In the genomic region with DNA sequence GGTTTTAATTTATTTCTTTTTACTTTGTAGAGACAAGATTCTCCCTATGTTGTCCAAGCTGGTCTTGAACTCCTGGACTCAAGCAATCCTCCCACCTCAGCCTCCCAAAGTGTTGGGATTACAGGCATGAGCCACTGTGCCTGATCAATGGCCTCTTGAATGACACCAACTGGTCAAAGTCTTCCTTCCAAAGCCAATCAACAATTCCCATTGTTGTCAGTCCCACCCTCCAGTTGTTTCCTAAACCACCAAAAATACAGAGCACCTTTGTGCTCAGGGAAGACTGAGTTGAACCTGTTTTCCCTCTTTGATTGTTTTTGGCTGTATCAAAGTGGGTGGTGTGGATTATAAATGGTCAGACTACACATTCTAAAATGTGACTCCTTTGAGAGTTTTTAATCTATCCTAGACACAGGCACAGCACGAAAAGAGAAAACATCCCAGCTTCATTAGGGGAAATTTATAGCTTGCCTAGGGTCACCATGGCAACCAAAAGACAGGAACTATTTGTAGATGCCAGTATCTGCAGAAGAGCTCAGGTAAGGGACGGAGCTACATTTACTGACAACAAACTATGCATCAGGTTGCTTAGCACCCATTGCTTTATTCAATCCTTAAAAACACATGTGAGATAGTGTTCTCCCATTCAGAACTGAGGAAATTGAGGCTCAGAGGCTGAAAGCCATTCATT, we compare ENCODE assay signal across 30 cellular contexts. TPM values are rescaled to one million over a fixed set of nuclear protein-coding genes. Genes with fewer than 3 reads are reported as not detected.
DNase-seq lines count a peak whose midpoint lies in the region; ATAC-seq and TF ChIP-seq lines count a peak whose summit lies in the region.
"Had no signal": no experiment of that assay in that cellular context is flagged by ENCODE, and none has a peak within 500 bp of the region (broad histone marks: within the 10 kb centered on the region; RNA-seq: fewer than 3 reads in every experiment).

No MANE protein-coding gene starts in this region.

- H3K4me1 ChIP-seq in foreskin keratinocyte, result no peaks in the 10 kb centered on the region
- H3K4me1 ChIP-seq in prostate gland (replicated peaks), result no peaks in the 10 kb centered on the region
- H3K4me1 ChIP-seq in stomach, result no peaks in the 10 kb centered on the region
- H3K4me1 ChIP-seq in psoas muscle, result no peaks in the 10 kb centered on the region
- H3K4me1 ChIP-seq: breast epithelium, esophagus muscularis mucosa, pancreas, sigmoid colon had no signal

- H3K27me3 ChIP-seq in foreskin keratinocyte, result no peaks in the 10 kb centered on the region
- no peaks in the 10 kb centered on the region for H3K27me3 ChIP-seq in prostate gland (replicated peaks; ENCODE audit: insufficient read depth)
- no peaks in the 10 kb centered on the region for H3K27me3 ChIP-seq in stomach
- H3K27me3 ChIP-seq in psoas muscle (ENCODE audit: insufficient read depth in 3 of 3, low read length in 2 of 3), result no peaks in the 10 kb centered on the region
- H3K27me3 ChIP-seq: breast epithelium, left lung, pancreas, sigmoid colon had no signal

- no peak for TF ChIP-seq CTCF in foreskin keratinocyte (conservative IDR thresholded peaks at IDR 0.05)
- no peak for TF ChIP-seq CTCF in prostate gland (IDR thresholded peaks at IDR 0.05)
- TF ChIP-seq CTCF in stomach (IDR thresholded peaks at IDR 0.05), result no peak
- TF ChIP-seq CTCF in psoas muscle (IDR thresholded peaks at IDR 0.05), result no peak

- peak; percentile 22 for DNase-seq in DMS153 (lab: John Stamatoyannopoulos, UW)
- no peak for DNase-seq in DMS153 treated with DMSO at 0.1 percent for 48 hours (lab: John Stamatoyannopoulos, UW; ENCODE audit: unreplicated experiment)
- peak; percentile 59 for DNase-seq in NCI-H748 treated with DMSO at 0.1 percent for 48 hours (lab: John Stamatoyannopoulos, UW)
- no peak for DNase-seq in foreskin keratinocyte
- no peak for DNase-seq in prostate gland (ENCODE audit: low spot score)
- DNase-seq in stomach, result no peak
- no peak for DNase-seq in psoas muscle
- DNase-seq in posterior vena cava (ENCODE audit: low spot score), result no peak
- DNase-seq: 8988T; activated CD4-positive, alpha-beta T cell treated with anti-CD3 and anti-CD28 coated beads, Interleukin-2, amount 50 U/mL, for 1 hour; activated CD8-positive, alpha-beta memory T cell treated with anti-CD3 and anti-CD28 coated beads, Interleukin-2, amount 10 ng/mL, durations not matched to agents 7 days and 5 days; activated naive CD4-positive, alpha-beta T cell treated with anti-CD3 and anti-CD28 coated beads, Interleukin-2, amount 50 U/mL, for 16 hours; CD4-positive, alpha-beta memory T cell; DND-41; effector memory CD8-positive, alpha-beta T cell; HCEC 1CT; hippocampal formation; immature natural killer cell; left lung; NCI-H2171 treated with DMSO at 0.1 percent for 48 hours; NCI-H524 treated with DMSO at 0.1 percent for 48 hours; pancreas; sigmoid colon; SK-N-SH; T-helper 2 cell had no signal

- H3K36me3 ChIP-seq in prostate gland (no peaks in the 10 kb centered on the region), stomach (no peaks in the 10 kb centered on the region), psoas muscle (ENCODE audit: insufficient read depth in 1 of 2, low read depth in 1 of 2) (no peaks in the 10 kb centered on the region)
- H3K36me3 ChIP-seq: breast epithelium, esophagus muscularis mucosa, left lung, pancreas, sigmoid colon had no signal

- WGBS in prostate gland, result 15% methylated on average over 2 of the region's 2 CpGs
- WGBS in stomach, 5 donors, result 53 to 67% (median 57%) methylated on average over 2 of the region's 2 CpGs
- WGBS in psoas muscle, 3 donors, result 19 to 32% (median 26%) methylated on average over 2 of the region's 2 CpGs

- no peak overlapping the region for H3K27ac ChIP-seq in foreskin keratinocyte
- peak overlapping the region; percentile 87 to 89 for H3K27ac ChIP-seq in prostate gland
- H3K27ac ChIP-seq in stomach, result no peak overlapping the region
- no peak overlapping the region for H3K27ac ChIP-seq in psoas muscle
- H3K27ac ChIP-seq: esophagus muscularis mucosa, HL-60, left lung, pancreas, RWPE1, sigmoid colon had no signal

- TF ChIP-seq EP300 in stomach (IDR thresholded peaks at IDR 0.05), result no peak

- ATAC-seq in foreskin keratinocyte, result peak; percentile 26
- ATAC-seq in psoas muscle, result no peak
- ATAC-seq: activated CD8-positive, alpha-beta memory T cell treated with anti-CD3 and anti-CD28 coated beads, Interleukin-2, amount 10 ng/mL, durations not matched to agents 7 days and 5 days; effector memory CD8-positive, alpha-beta T cell; left lung; natural killer cell treated with Interleukin-12 subunit alpha and Interleukin-12 subunit beta and Interleukin-15 and Interleukin-18, amount 100 ng/mL, for 72 hours had no signal

- H3K4me3 ChIP-seq in prostate gland (no peak overlapping the region), stomach (no peak overlapping the region), psoas muscle (no peak overlapping the region)
- H3K4me3 ChIP-seq: breast epithelium, esophagus muscularis mucosa, left lung, pancreas, sigmoid colon had no signal

- TF ChIP-seq POLR2A in prostate gland (IDR thresholded peaks at IDR 0.05), result no peak
- no peak for TF ChIP-seq POLR2A in stomach (IDR thresholded peaks at IDR 0.05)

- no peaks in the 10 kb centered on the region for H3K9me3 ChIP-seq in prostate gland
- H3K9me3 ChIP-seq in stomach, result no peaks in the 10 kb centered on the region
- H3K9me3 ChIP-seq in psoas muscle, result no peaks in the 10 kb centered on the region
- H3K9me3 ChIP-seq: breast epithelium, esophagus muscularis mucosa, left lung, pancreas, SK-N-SH had no signal

- intact Hi-C loops in prostate gland (cut with DNase I), result no loop called here
- intact Hi-C loops in stomach (cut with DNase I; ENCODE audit: low total_unique reads), result no loop called here
- intact Hi-C loops in psoas muscle (cut with DNase I), result no loop called here
- intact Hi-C loops in posterior vena cava (cut with DNase I), result no loop called here

RNA-seq across cellular contexts. Expression of a gene that starts 27.6 kb away (rescaled TPM):
- total RNA-seq in foreskin keratinocyte (108 and 128 TPM in 2 replicates), prostate gland (100 to 1,000 TPM; 262 to 348 TPM), stomach (100 to 1,000 TPM in 3 of 5 donors, 10 to 100 TPM in 2; 27.5 to 259 (median 159) TPM), psoas muscle (10 to 100 TPM; 60.9 to 98.8 (median 81.8) TPM), posterior vena cava (10 to 100 TPM; 70.6 to 73.3 TPM)
- polyA plus RNA-seq in foreskin keratinocyte (102 and 110 TPM in 2 replicates), stomach (100 to 1,000 TPM; 137 to 302 (median 263) TPM), psoas muscle (100 to 1,000 TPM; 101 to 132 (median 102) TPM)

RNA-seq across cellular contexts. Expression of a gene that starts 51.1 kb away (rescaled TPM):
- total RNA-seq in foreskin keratinocyte (7.2 and 8.7 TPM in 2 replicates), prostate gland (10 to 100 TPM; 33.0 to 38.3 TPM), stomach (10 to 100 TPM in 2 of 5 donors, 1 to 10 TPM in 3; 4.1 to 33.3 (median 6.2) TPM), psoas muscle (10 to 100 TPM in 1 of 4 donors, 1 to 10 TPM in 3; 6.5 to 12.4 (median 8.9) TPM), posterior vena cava (10 to 100 TPM; 10.5 to 11.2 TPM)
- polyA plus RNA-seq in foreskin keratinocyte (2.9 and 3.0 TPM in 2 replicates), stomach (1 to 10 TPM; 3.6 to 4.6 (median 4.1) TPM), psoas muscle (1 to 10 TPM; 2.4 to 9.0 (median 4.8) TPM)

RNA-seq across cellular contexts. Expression of a gene that starts 54.7 kb away (rescaled TPM):
- total RNA-seq in foreskin keratinocyte (2.8 and 3.4 TPM in 2 replicates), prostate gland (100 to 1,000 TPM in 1 of 2 donors, 10 to 100 TPM in 1; 13.8 to 102 TPM), stomach (10 to 100 TPM in 2 of 5 donors, 1 to 10 TPM in 3; 2.3 to 70.1 (median 4.1) TPM), psoas muscle (under 1 TPM; 0.15 to 0.62 (median 0.21) TPM), posterior vena cava (1 to 10 TPM; 2.5 to 2.6 TPM)
- polyA plus RNA-seq in foreskin keratinocyte (2.0 and 2.6 TPM in 2 replicates), stomach (1 to 10 TPM; 2.4 to 8.5 (median 5.5) TPM), psoas muscle (under 1 TPM; 0.07 to 0.31 (median 0.12) TPM)

Comparison
In these comparisons a context has a peak if more than half of its experiments do, and no peak if none do; other contexts are left out.
1. DNase-seq: peak in DMS153 (single experiment) and NCI-H748 treated with DMSO at 0.1 percent for 48 hours (single experiment); none in DMS153 treated with DMSO at 0.1 percent for 48 hours (single experiment), foreskin keratinocyte (0 of 2), prostate gland (single experiment), stomach (single experiment), psoas muscle (0 of 2) and posterior vena cava (single experiment).
2. H3K27ac ChIP-seq: peak in prostate gland (2 of 2); none in foreskin keratinocyte (single experiment), stomach (0 of 5) and psoas muscle (single experiment).